In the genomic region with DNA sequence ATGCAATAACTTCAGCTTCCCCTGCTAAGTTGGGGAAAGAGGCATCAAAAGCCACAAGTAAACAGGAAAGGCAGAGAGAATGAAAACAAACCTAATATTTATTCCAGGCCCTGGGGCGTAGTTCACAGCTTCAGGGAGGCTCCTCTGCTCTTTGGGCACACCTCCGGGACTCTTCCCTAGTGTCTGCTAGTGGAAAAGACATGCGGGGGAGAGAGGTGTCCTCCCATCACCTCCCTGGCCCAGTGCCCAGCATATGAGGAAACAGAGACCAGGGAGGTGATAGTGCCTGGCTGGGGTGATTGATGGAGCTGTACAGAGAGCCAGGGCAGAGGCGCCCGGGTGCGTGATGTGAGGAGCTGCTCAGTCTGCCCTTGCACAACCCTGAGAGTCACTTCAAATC, we compare ENCODE assay signal across 28 cellular contexts.
DNase-seq lines count a peak whose midpoint lies in the region; ATAC-seq, FAIRE-seq and TF ChIP-seq lines count a peak whose summit lies in the region.
"Had no signal": no experiment of that assay in that cellular context is flagged by ENCODE, and none has a peak within 500 bp of the region (broad histone marks: within the 10 kb centered on the region; RNA-seq: fewer than 3 reads in every experiment).

No MANE protein-coding gene starts in this region.

- H3K4me1 ChIP-seq in K562 (replicated peaks in 1 of 2; ENCODE audit: control insufficient read depth in 2 of 2, insufficient read depth in 2 of 2, low read length in 2 of 2) = no peaks in the 10 kb centered on the region; a peak in 1 of 5 replicates
- H3K4me1 ChIP-seq: BLaER1, spleen, vagina had no signal

- DNase-seq in NCI-H2196 (lab: John Stamatoyannopoulos, UW; ENCODE audit: unreplicated experiment) (peak; percentile 12), NCI-H2196 treated with DMSO at 0.1 percent for 48 hours (lab: John Stamatoyannopoulos, UW; ENCODE audit: unreplicated experiment) (no peak), M059J (ENCODE audit: low read depth) (peak; percentile 46), K562 (ENCODE audit: extremely low read depth in 1 of 4, low spot score in 3 of 4) (peak in 3 of 4 experiments; percentile 14 to 17 (median 16)), nephron progenitor cell (peak; percentile 27), MG63 (no peak)
- DNase-seq: activated CD8-positive, alpha-beta memory T cell treated with anti-CD3 and anti-CD28 coated beads, Interleukin-2, amount 50 U/mL, for 4 hours; anterior cingulate cortex; COR-L47; cortex of kidney; islet precursor cell; naive thymus-derived CD8-positive, alpha-beta T cell; NCI-H1417 treated with DMSO at 0.1 percent for 48 hours; NCI-H2107; retina; SK-N-SH; spleen; stimulated activated CD4-positive, alpha-beta T cell treated with anti-CD3 and anti-CD28 coated beads, Interleukin-4, amount 100 ng/mL, for 1 hour; stimulated activated naive B cell treated with anti-CD40 and anti-IgM and Interleukin-4, amounts not matched to agents 10 μg/mL and 1 μg/mL and 100 μg/mL, for 72 hours had no signal

- TF ChIP-seq POLR2A in K562 (conservative IDR thresholded peaks at IDR 0.05) = no peak

- H3K27ac ChIP-seq in K562 (ENCODE audit: extremely low read depth, low read depth, low read length) = no peak overlapping the region
- H3K27ac ChIP-seq: BLaER1, spleen, vagina had no signal

- ATAC-seq in K562 (no peak; the same call in 2 of the 3 replicates), HG03520 (IDR thresholded peaks at IDR 0.05; ENCODE audit: unreplicated experiment) (no peak), HG03159 (IDR thresholded peaks at IDR 0.05; ENCODE audit: unreplicated experiment) (no peak)
- ATAC-seq: HCT116; naive thymus-derived CD8-positive, alpha-beta T cell; stimulated activated naive B cell treated with anti-CD40 and anti-IgM and Interleukin-4, amounts not matched to agents 10 μg/mL and 1 μg/mL and 100 μg/mL, for 72 hours; WTC11 had no signal

- POLR2A ChIA-PET in K562 (lab: Yijun Ruan, JAX) = interaction anchor here (1.2 to 2.0 kb wide), 3 partner anchors 20 to 358 kb away, joined by 4 to 5 read pairs (median 4); no protein-coding TSS in a partner anchor

- H3K27me3 ChIP-seq in K562 (ENCODE audit: control insufficient read depth in 2 of 2, insufficient read depth in 2 of 2, low read length in 2 of 2) (peaks cover 6 to 41% of the 10 kb centered on the region in 2 experiments), MG63 (no peaks in the 10 kb centered on the region)
- H3K27me3 ChIP-seq: BLaER1, vagina had no signal

- H4K20me1 ChIP-seq in K562 (replicated peaks; ENCODE audit: control insufficient read depth, insufficient read depth, low read length) = no peaks in the 10 kb centered on the region
- H4K20me1 ChIP-seq: BLaER1 had no signal

- no peak for TF ChIP-seq RAD21 in K562 (CRISPR knock-in tag; conservative IDR thresholded peaks at IDR 0.05 in 1 of 2, IDR thresholded peaks at IDR 0.05 in 1 of 2)

- H3K9ac ChIP-seq in K562 (ENCODE audit: insufficient read depth in 1 of 2, low read depth in 2 of 2, low read length in 2 of 2) = no peak overlapping the region
- H3K9ac ChIP-seq: BLaER1, SK-N-SH had no signal

- no peak for TF ChIP-seq EP300 in K562 (IDR thresholded peaks at IDR 0.05; ENCODE audit: low read length)

- FAIRE-seq in K562 (lab: Jason Lieb, UNC) = no peak
- FAIRE-seq: GM12891 had no signal

- H3K9me3 Mint-ChIP-seq in nephron progenitor cell = no peaks in the 10 kb centered on the region
- H3K9me3 Mint-ChIP-seq: activated naive CD4-positive, alpha-beta T cell treated with anti-CD3 and anti-CD28 coated beads, Interleukin-2, amount 50 U/mL, for 24 hours; IgD-negative memory B cell; naive thymus-derived CD8-positive, alpha-beta T cell; stimulated activated naive B cell treated with anti-CD40 and anti-IgM and Interleukin-4, amounts not matched to agents 10 μg/mL and 1 μg/mL and 100 μg/mL, for 72 hours; WTC11 had no signal

- TF ChIP-seq CTCF in K562 (IDR thresholded peaks at IDR 0.05 in 2 of 3, conservative IDR thresholded peaks at IDR 0.05 in 1 of 3; ENCODE audit: insufficient read depth in 2 of 3, low read depth in 1 of 3, low read length in 3 of 3) = no peak
- no peak for TF ChIP-seq CTCF in nephron progenitor cell (IDR thresholded peaks at IDR 0.05)

- peaks cover 41% of the 10 kb centered on the region for H3K4me1 Mint-ChIP-seq in nephron progenitor cell

- intact Hi-C loops in K562 (cut with micrococcal nuclease) = no loop called here

- WGBS in K562 (ENCODE audit: insufficient coverage, low coverage, missing lambda C conversion rate) = 0% methylated on average over 6 of the region's 6 CpGs

- H3K79me2 ChIP-seq in K562 (ENCODE audit: control insufficient read depth, insufficient read depth, low read length) = no peaks in the 10 kb centered on the region

- no peak overlapping the region for H3K4me2 ChIP-seq in K562 (ENCODE audit: insufficient read depth, low read length)
- H3K4me2 ChIP-seq: BLaER1, SK-N-SH had no signal

- no TSS peak for BruUV-seq in K562 (replicated peaks; lab: Mats Ljungman, UMichigan)

- no peak overlapping the region for H3K27ac Mint-ChIP-seq in nephron progenitor cell
- H3K27ac Mint-ChIP-seq: activated naive CD4-positive, alpha-beta T cell treated with anti-CD3 and anti-CD28 coated beads, Interleukin-2, amount 50 U/mL, for 24 hours; IgD-negative memory B cell; stimulated activated naive B cell treated with anti-CD40 and anti-IgM and Interleukin-4, amounts not matched to agents 10 μg/mL and 1 μg/mL and 100 μg/mL, for 72 hours; WTC11 had no signal

- no peak overlapping the region for H3K4me3 ChIP-seq in K562
- no peak overlapping the region for H3K4me3 ChIP-seq in MG63
- H3K4me3 ChIP-seq: BLaER1, spleen, vagina had no signal

- no peak overlapping the region for H2AFZ ChIP-seq in K562 (ENCODE audit: low read depth, low read length)

- CTCF ChIA-PET in K562 (lab: Yijun Ruan, JAX; ENCODE audit: low intra/inter-chr PET ratio) = no interaction called here

- H3K4me3 Mint-ChIP-seq in nephron progenitor cell = no peak overlapping the region
- H3K4me3 Mint-ChIP-seq: activated naive CD4-positive, alpha-beta T cell treated with anti-CD3 and anti-CD28 coated beads, Interleukin-2, amount 50 U/mL, for 24 hours; IgD-negative memory B cell; naive thymus-derived CD8-positive, alpha-beta T cell; stimulated activated naive B cell treated with anti-CD40 and anti-IgM and Interleukin-4, amounts not matched to agents 10 μg/mL and 1 μg/mL and 100 μg/mL, for 72 hours; WTC11 had no signal

- no peaks in the 10 kb centered on the region for H3K36me3 ChIP-seq in K562 (ENCODE audit: control insufficient read depth, insufficient read depth, low read length)
- H3K36me3 ChIP-seq in MG63 = no peaks in the 10 kb centered on the region
- H3K36me3 ChIP-seq: BLaER1, spleen, vagina had no signal

- no peaks in the 10 kb centered on the region for H3K9me3 ChIP-seq in K562 (replicated peaks; ENCODE audit: control insufficient read depth, insufficient read depth, low read depth, low read length)
- H3K9me3 ChIP-seq in MG63 = no peaks in the 10 kb centered on the region
- H3K9me3 ChIP-seq: BLaER1, SK-N-SH, spleen, vagina had no signal

- peaks cover 39% of the 10 kb centered on the region for H3K27me3 Mint-ChIP-seq in nephron progenitor cell (ENCODE audit: low read depth, poor library complexity)
- H3K27me3 Mint-ChIP-seq: activated naive CD4-positive, alpha-beta T cell treated with anti-CD3 and anti-CD28 coated beads, Interleukin-2, amount 50 U/mL, for 24 hours had no signal

- no peaks in the 10 kb centered on the region for H3K9me1 ChIP-seq in K562 (ENCODE audit: control insufficient read depth, insufficient read depth, low read length)

- H3K36me3 Mint-ChIP-seq in nephron progenitor cell (ENCODE audit: low read depth) = no peaks in the 10 kb centered on the region
- H3K36me3 Mint-ChIP-seq: activated naive CD4-positive, alpha-beta T cell treated with anti-CD3 and anti-CD28 coated beads, Interleukin-2, amount 50 U/mL, for 24 hours; IgD-negative memory B cell; naive thymus-derived CD8-positive, alpha-beta T cell; stimulated activated naive B cell treated with anti-CD40 and anti-IgM and Interleukin-4, amounts not matched to agents 10 μg/mL and 1 μg/mL and 100 μg/mL, for 72 hours; WTC11 had no signal

- in situ Hi-C loops in K562 (cut with MboI) = no loop called here

TF ChIP-seq in K562, 482 proteins besides CTCF, POLR2A, EP300 and RAD21 (continues in another document):
- no peak for TF ChIP-seq NR2F6 (CRISPR knock-in tag; IDR thresholded peaks at IDR 0.05)
- no peak for TF ChIP-seq PBX2 (CRISPR knock-in tag; IDR thresholded peaks at IDR 0.05; ENCODE audit: low read depth)
- peak; percentile 60; the same call in 1 of the 2 replicates for TF ChIP-seq PBX2 (tag; conservative IDR thresholded peaks at IDR 0.05; ENCODE audit: low read depth)
- TF ChIP-seq, protein P1, sequence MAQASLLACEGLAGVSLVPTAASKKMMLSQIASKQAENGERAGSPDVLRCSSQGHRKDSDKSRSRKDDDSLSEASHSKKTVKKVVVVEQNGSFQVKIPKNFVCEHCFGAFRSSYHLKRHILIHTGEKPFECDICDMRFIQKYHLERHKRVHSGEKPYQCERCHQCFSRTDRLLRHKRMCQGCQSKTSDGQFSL (CRISPR knock-in tag; IDR thresholded peaks at IDR 0.05) = no peak
- TF ChIP-seq, protein P1 (tag; IDR thresholded peaks at IDR 0.05) = no peak
- TF ChIP-seq NFIC (IDR thresholded peaks at IDR 0.05) = peak; percentile 62

Comparison
In these comparisons a context has a peak if more than half of its experiments do, and no peak if none do; other contexts are left out.
1. DNase-seq: peak in NCI-H2196 (single experiment), M059J (single experiment), K562 (3 of 4) and nephron progenitor cell (single experiment); none in NCI-H2196 treated with DMSO at 0.1 percent for 48 hours (single experiment) and MG63 (single experiment).